2 cellular contexts compared by ENCODE assay signal in genomic region chr9:113659740-113660139, GRCh38.
TF ChIP-seq lines count a peak whose summit lies in the region.

No MANE protein-coding gene starts in this region.

TF ChIP-seq in HepG2, 621 proteins besides CTCF, POLR2A, EP300 and RAD21:
- TF ChIP-seq, protein P1, sequence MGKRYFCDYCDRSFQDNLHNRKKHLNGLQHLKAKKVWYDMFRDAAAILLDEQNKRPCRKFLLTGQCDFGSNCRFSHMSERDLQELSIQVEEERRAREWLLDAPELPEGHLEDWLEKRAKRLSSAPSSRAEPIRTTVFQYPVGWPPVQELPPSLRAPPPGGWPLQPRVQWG (CRISPR knock-in tag; IDR thresholded peaks at IDR 0.05; ENCODE audit: borderline replicate concordance, low read depth) = no peak
- TF ChIP-seq MNT (IDR thresholded peaks at IDR 0.05) (peak; percentile 28; the same call in 1 of the 2 replicates), CENPBD1 (CRISPR knock-in tag; IDR thresholded peaks at IDR 0.05; ENCODE audit: borderline replicate concordance, low read depth) (no peak), ZNF33A (CRISPR knock-in tag; IDR thresholded peaks at IDR 0.05; ENCODE audit: borderline replicate concordance) (no peak), ZSCAN29 (CRISPR knock-in tag; conservative IDR thresholded peaks at IDR 0.05) (no peak)

TF ChIP-seq in K562, 482 proteins besides CTCF, POLR2A, EP300 and RAD21 (continued from another document):
- TF ChIP-seq TFE3 (CRISPR knock-in tag; IDR thresholded peaks at IDR 0.05) = peak; percentile 2; the same call in 1 of the 2 replicates
